In genomic region chr3:52203701-52204100, GRCh38 we compare ENCODE assay signal across 19 cellular contexts. TPM values are rescaled to one million over a fixed set of nuclear protein-coding genes. Genes with fewer than 3 reads are reported as not detected.
"Had no signal": no experiment of that assay in that cellular context is flagged by ENCODE, and none has a peak within 500 bp of the region (broad histone marks: within the 10 kb centered on the region; RNA-seq: fewer than 3 reads in every experiment).

No MANE protein-coding gene starts in this region.

- H3K9me3 Mint-ChIP-seq: endodermal cell, naive B cell, T-cell had no signal

- H3K27me3 Mint-ChIP-seq: activated CD8-positive, alpha-beta memory T cell treated with anti-CD3 and anti-CD28 coated beads, Interleukin-2, amount 10 ng/mL, durations not matched to agents 7 days and 5 days; naive B cell; T-cell had no signal

- H3K9me3 ChIP-seq: tibial nerve, uterus had no signal

- H3K36me3 ChIP-seq: uterus had no signal

- ATAC-seq: activated CD8-positive, alpha-beta memory T cell treated with anti-CD3 and anti-CD28 coated beads, Interleukin-2, amount 10 ng/mL, durations not matched to agents 7 days and 5 days; T-cell had no signal

- H3K27ac ChIP-seq: hepatocyte, tibial nerve, uterus had no signal

- H2AFZ ChIP-seq: hepatocyte had no signal

- FAIRE-seq: astrocyte, bronchial epithelial cell had no signal

- H3K4me3 ChIP-seq: hepatocyte, tibial nerve, uterus had no signal

- DNase-seq: activated CD8-positive, alpha-beta memory T cell treated with anti-CD3 and anti-CD28 coated beads, Interleukin-2, amount 10 ng/mL, durations not matched to agents 7 days and 5 days; activated gamma-delta T cell treated with Interleukin-2 at 50 U/mL for 16 hours; activated T-cell treated with anti-CD3 and anti-CD28 coated beads, Interleukin-2, amount 50 U/mL, for 1 hour; endodermal cell; islet precursor cell; naive B cell; stimulated activated CD4-positive, alpha-beta T cell treated with anti-CD3 and anti-CD28 coated beads, Interleukin-2, amount 100 ng/mL, for 48 hours; stimulated activated naive CD4-positive, alpha-beta T cell; T-cell; T-helper 9 cell; uterus had no signal

- H3K27ac Mint-ChIP-seq: endodermal cell, T-cell had no signal

- H3K4me3 Mint-ChIP-seq: activated CD8-positive, alpha-beta memory T cell treated with anti-CD3 and anti-CD28 coated beads, Interleukin-2, amount 10 ng/mL, durations not matched to agents 7 days and 5 days; endodermal cell; naive B cell; T-cell had no signal

- H3K4me2 ChIP-seq: hepatocyte had no signal

- H3K27me3 ChIP-seq: hepatocyte, tibial nerve, uterus had no signal

RNA-seq across cellular contexts. Expression of gene TLR9, which starts 21.7 kb away (rescaled TPM):
- total RNA-seq: bronchial epithelial cell, dermis microvascular lymphatic vessel endothelial cell, glomerular endothelial cell, hepatocyte, skeletal muscle tissue, subcutaneous adipose tissue had no signal
- polyA plus RNA-seq: hepatocyte had no signal
